Comparison of ENCODE assay signal across 14 cellular contexts in the genomic region with DNA sequence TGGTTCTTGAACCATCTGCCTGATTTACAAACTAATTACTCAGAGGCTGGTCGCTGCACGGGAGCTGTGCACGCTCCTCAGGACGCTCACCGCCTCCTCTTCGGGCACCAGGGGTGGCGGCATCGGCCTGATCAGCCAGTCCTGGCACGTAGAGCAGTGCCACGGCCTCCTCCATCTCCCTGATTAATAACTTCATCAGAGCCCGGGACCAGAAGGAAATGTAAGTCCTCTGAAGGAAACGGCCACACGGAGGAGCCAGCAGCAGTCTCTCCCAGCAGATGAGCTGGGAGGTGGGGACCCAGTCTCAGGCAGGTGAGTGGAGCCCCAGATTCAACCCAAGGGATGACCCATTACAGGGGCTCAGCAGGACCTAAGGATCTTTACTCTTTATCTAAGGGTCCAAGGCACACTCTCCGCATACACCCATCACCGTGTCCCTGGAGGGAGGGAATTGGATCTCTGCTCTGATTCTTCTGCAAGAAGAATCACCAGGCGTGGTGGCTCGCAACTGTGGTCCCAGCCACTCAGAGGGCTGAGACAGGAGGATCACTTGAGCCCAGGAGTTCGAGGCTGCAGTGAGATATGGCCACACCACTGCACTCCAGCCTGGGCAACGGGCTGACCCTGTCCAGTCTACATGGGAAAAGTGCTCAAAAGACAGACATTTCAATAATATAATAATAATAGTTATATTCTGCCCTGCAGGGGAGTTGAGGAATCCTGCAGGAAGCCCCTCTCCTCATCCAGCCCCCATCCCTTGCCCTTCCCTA.
DNase-seq lines count a peak whose midpoint lies in the region; ATAC-seq and TF ChIP-seq lines count a peak whose summit lies in the region.
"Had no signal": no experiment of that assay in that cellular context is flagged by ENCODE, and none has a peak within 500 bp of the region (broad histone marks: within the 10 kb centered on the region; RNA-seq: fewer than 3 reads in every experiment).

No MANE protein-coding gene starts in this region.

- H4K12ac ChIP-seq in trophoblast cell (ENCODE audit: low read depth, low read length): no peak overlapping the region

- H3K23ac ChIP-seq in trophoblast cell (ENCODE audit: low read length): no peak overlapping the region

- no peak overlapping the region for H2BK5ac ChIP-seq in trophoblast cell (ENCODE audit: low read depth, low read length, poor library complexity)

- no peak overlapping the region for H3K18ac ChIP-seq in trophoblast cell (ENCODE audit: low read length)

- 58 to 76% methylated on average over 19 of the region's 19 CpGs for WGBS in sigmoid colon, 2 donors
- WGBS in trophoblast cell (ENCODE audit: extremely low coverage, insufficient coverage, insufficient read length): no CpG with 5 or more reads among the region's 19 CpGs

- no peaks in the 10 kb centered on the region for H3K79me1 ChIP-seq in trophoblast cell (ENCODE audit: low read length)

- TF ChIP-seq POLR2A in sigmoid colon (IDR thresholded peaks at IDR 0.05): no peak

- H3K14ac ChIP-seq in trophoblast cell (ENCODE audit: low read length): no peak overlapping the region

- H3K9me3 ChIP-seq in sigmoid colon (peaks cover 0 to 4% (median 0%) of the 10 kb centered on the region in 4 donors), trophoblast cell (ENCODE audit: insufficient read depth, low read depth, low read length) (peaks cover 9% of the 10 kb centered on the region)

- H4K91ac ChIP-seq in trophoblast cell (ENCODE audit: low read depth, low read length): no peak overlapping the region

- TF ChIP-seq CTCF in choroid plexus epithelial cell (conservative IDR thresholded peaks at IDR 0.05; ENCODE audit: low read depth, low read length) (peak; percentile 38), sigmoid colon (IDR thresholded peaks at IDR 0.05) (no peak)

- H3K4me1 ChIP-seq in sigmoid colon: no peaks in the 10 kb centered on the region
- peaks cover 0 to 2% of the 10 kb centered on the region in 2 experiments for H3K4me1 ChIP-seq in trophoblast cell (ENCODE audit: control insufficient read depth in 1 of 2, insufficient read depth in 2 of 2, low read length in 2 of 2)

- peak overlapping the region; percentile 45 for H3K27ac Mint-ChIP-seq in activated T-cell treated with anti-CD3 and anti-CD28 coated beads, Interleukin-2, amount 50 U/mL, for 24 hours

- no peak overlapping the region for H3K27ac ChIP-seq in sigmoid colon
- H3K27ac ChIP-seq in trophoblast cell (ENCODE audit: low read depth, low read length): no peak overlapping the region
- H3K27ac ChIP-seq: SK-N-MC had no signal

- H3K79me2 ChIP-seq in trophoblast cell (ENCODE audit: control insufficient read depth, insufficient read depth, low read length, poor library complexity): no peaks in the 10 kb centered on the region

- no peaks in the 10 kb centered on the region for H3K27me3 Mint-ChIP-seq in activated T-cell treated with anti-CD3 and anti-CD28 coated beads, Interleukin-2, amount 50 U/mL, for 24 hours

- no peak overlapping the region for H4K8ac ChIP-seq in trophoblast cell (ENCODE audit: low read depth, low read length)

- H2AFZ ChIP-seq in trophoblast cell (ENCODE audit: insufficient read depth, low read length, poor library complexity): no peak overlapping the region

- no peaks in the 10 kb centered on the region for H3K4me1 Mint-ChIP-seq in activated T-cell treated with anti-CD3 and anti-CD28 coated beads, Interleukin-2, amount 50 U/mL, for 24 hours (ENCODE audit: low read depth)

- no peak overlapping the region for H3K4me2 ChIP-seq in trophoblast cell (ENCODE audit: low read length)

- no peak overlapping the region for H2AK5ac ChIP-seq in trophoblast cell (ENCODE audit: low read length)

- H3K4me3 ChIP-seq in choroid plexus epithelial cell (ENCODE audit: low read depth, low read length) (no peak overlapping the region), sigmoid colon (no peak overlapping the region), trophoblast cell (ENCODE audit: low read depth, low read length) (no peak overlapping the region)
- H3K4me3 ChIP-seq: SK-N-MC had no signal

- peak; percentile 25 for DNase-seq in activated T-cell treated with anti-CD3 and anti-CD28 coated beads, Interleukin-2, amount 50 U/mL, for 24 hours
- DNase-seq in activated T-cell treated with anti-CD3 and anti-CD28 coated beads, Interleukin-2, amount 50 U/mL, for 48 hours: no peak
- DNase-seq in NCI-H1694 (lab: John Stamatoyannopoulos, UW): peak; percentile 62
- DNase-seq in choroid plexus epithelial cell (ENCODE audit: low read depth): no peak
- DNase-seq in sigmoid colon: peak; percentile 20
- DNase-seq in trophoblast cell: no peak
- no peak for DNase-seq in NCI-H146 treated with DMSO at 0.1 percent for 48 hours (lab: John Stamatoyannopoulos, UW; ENCODE audit: unreplicated experiment)
- DNase-seq: activated T-cell treated with anti-CD3 and anti-CD28 coated beads, Interleukin-2, amount 50 U/mL, for 4 hours; effector memory CD4-positive, alpha-beta T cell; kidney glomerular epithelial cell; MV-4-11; stimulated activated naive CD4-positive, alpha-beta T cell had no signal

- H3K36me3 Mint-ChIP-seq in activated T-cell treated with anti-CD3 and anti-CD28 coated beads, Interleukin-2, amount 50 U/mL, for 24 hours (ENCODE audit: low read depth): peaks cover 4% of the 10 kb centered on the region

- no peak overlapping the region for H3K4me3 Mint-ChIP-seq in activated T-cell treated with anti-CD3 and anti-CD28 coated beads, Interleukin-2, amount 50 U/mL, for 24 hours
- H3K4me3 Mint-ChIP-seq: activated T-cell treated with anti-CD3 and anti-CD28 coated beads, Interleukin-2, amount 50 U/mL, for 4 hours had no signal

- H3K36me3 ChIP-seq in sigmoid colon (no peaks in the 10 kb centered on the region), trophoblast cell (ENCODE audit: control insufficient read depth in 1 of 2, insufficient read depth in 2 of 2, low read length in 2 of 2) (peaks cover 0 to 3% of the 10 kb centered on the region in 2 experiments)

- H3K9me3 Mint-ChIP-seq in activated T-cell treated with anti-CD3 and anti-CD28 coated beads, Interleukin-2, amount 50 U/mL, for 24 hours: peaks cover 10% of the 10 kb centered on the region

- no peak overlapping the region for H2BK12ac ChIP-seq in trophoblast cell (ENCODE audit: low read length)

- H3K9ac ChIP-seq in trophoblast cell (ENCODE audit: low read length): no peak overlapping the region

- TF ChIP-seq EP300 in sigmoid colon (IDR thresholded peaks at IDR 0.05): no peak

- no peak overlapping the region for H3K4ac ChIP-seq in trophoblast cell (ENCODE audit: low read depth, low read length)

- no peaks in the 10 kb centered on the region for H3K27me3 ChIP-seq in sigmoid colon
- H3K27me3 ChIP-seq in trophoblast cell (ENCODE audit: insufficient read depth, low read length): no peaks in the 10 kb centered on the region

- H2BK120ac ChIP-seq in trophoblast cell (ENCODE audit: insufficient read depth, low read length, poor library complexity): no peak overlapping the region

- ATAC-seq in GM19467 (IDR thresholded peaks at IDR 0.05; ENCODE audit: unreplicated experiment): no peak
- ATAC-seq: activated T-cell treated with anti-CD3 and anti-CD28 coated beads, Interleukin-2, amount 50 U/mL, for 4 hours had no signal

- intact Hi-C loops in sigmoid colon (cut with DNase I): no loop called here

Comparison
In these comparisons a context has a peak if more than half of its experiments do, and no peak if none do; other contexts are left out.
1. DNase-seq: peak in activated T-cell treated with anti-CD3 and anti-CD28 coated beads, Interleukin-2, amount 50 U/mL, for 24 hours (single experiment), NCI-H1694 (single experiment) and sigmoid colon (single experiment); none in activated T-cell treated with anti-CD3 and anti-CD28 coated beads, Interleukin-2, amount 50 U/mL, for 48 hours (0 of 2), choroid plexus epithelial cell (single experiment), trophoblast cell (0 of 2) and NCI-H146 treated with DMSO at 0.1 percent for 48 hours (single experiment).